Comparison of ENCODE assay signal across 22 cellular contexts in the genomic region with DNA sequence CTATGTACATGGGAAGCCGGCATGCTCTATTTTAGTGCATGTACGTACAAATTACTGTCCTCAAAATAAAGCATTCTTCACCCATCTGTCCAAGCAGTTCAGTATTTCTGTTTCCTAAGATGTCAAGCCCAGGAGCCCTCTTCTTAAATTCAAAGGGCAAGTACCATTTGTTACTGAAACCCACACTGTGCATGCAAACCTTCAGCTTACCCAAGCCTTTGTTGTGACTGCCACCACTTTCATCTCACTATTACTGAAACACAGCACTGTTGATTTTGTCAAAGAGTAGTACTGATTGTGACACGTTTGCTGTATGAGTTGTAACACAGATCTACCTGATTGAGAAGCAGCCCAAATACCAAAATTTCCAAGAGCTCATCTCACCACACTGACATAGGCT.
"Had no signal": no experiment of that assay in that cellular context is flagged by ENCODE, and none has a peak within 500 bp of the region (broad histone marks: within the 10 kb centered on the region; RNA-seq: fewer than 3 reads in every experiment).

No MANE protein-coding gene starts in this region.

- H2AFZ ChIP-seq: parathyroid adenoma had no signal

- DNase-seq: colonic mucosa; effector CD8-positive, alpha-beta T cell; erythroblast; esophagus squamous epithelium; foreskin melanocyte; head of caudate nucleus; left ventricle myocardium superior; lower lobe of right lung; natural killer cell; right lobe of liver; small intestine; stimulated activated CD4-positive, alpha-beta T cell treated with anti-CD3 and anti-CD28 coated beads, Interleukin-15, amount 100 ng/mL, for 24 hours; stimulated activated CD4-positive, alpha-beta T cell treated with anti-CD3 and anti-CD28 coated beads, Interleukin-2, amount 100 ng/mL, for 48 hours; stimulated activated naive CD4-positive, alpha-beta T cell; stomach; thyroid gland had no signal

- H3K4me1 Mint-ChIP-seq: natural killer cell, neural crest cell had no signal

- H3K9ac ChIP-seq: parathyroid adenoma had no signal

- H3K36me3 Mint-ChIP-seq: memory B cell, natural killer cell had no signal

- H3K27me3 Mint-ChIP-seq: dendritic cell treated with granulocyte-macrophage colony-stimulating factor and Interleukin-4, amounts not matched to agents 40 ng/mL and 50 ng/mL, for 4 days; memory B cell; progenitor cell of endocrine pancreas had no signal

- H3K36me3 ChIP-seq: colonic mucosa, esophagus squamous epithelium, lower lobe of right lung, right lobe of liver, stomach, thyroid gland had no signal

- H3K27ac Mint-ChIP-seq: dendritic cell treated with granulocyte-macrophage colony-stimulating factor and Interleukin-4, amounts not matched to agents 40 ng/mL and 50 ng/mL, for 4 days; memory B cell; natural killer cell; progenitor cell of endocrine pancreas had no signal

- H3K4me3 Mint-ChIP-seq: dendritic cell treated with granulocyte-macrophage colony-stimulating factor and Interleukin-4, amounts not matched to agents 40 ng/mL and 50 ng/mL, for 4 days; memory B cell; natural killer cell; neural crest cell had no signal

- H3K9me3 Mint-ChIP-seq: dendritic cell treated with granulocyte-macrophage colony-stimulating factor and Interleukin-4, amounts not matched to agents 40 ng/mL and 50 ng/mL, for 4 days; memory B cell; neural crest cell had no signal

- ATAC-seq: left ventricle myocardium superior, lower lobe of right lung, natural killer cell, right lobe of liver had no signal

- H3K27ac ChIP-seq: colonic mucosa, esophagus squamous epithelium, lower lobe of right lung, parathyroid adenoma, right lobe of liver, stomach, thyroid gland had no signal

- FAIRE-seq: keratinocyte, small intestine had no signal

- H3K9me3 ChIP-seq: colonic mucosa, esophagus squamous epithelium, lower lobe of right lung, right lobe of liver, stomach, thyroid gland had no signal

- H3K4me3 ChIP-seq: colonic mucosa, esophagus squamous epithelium, lower lobe of right lung, right lobe of liver, stomach, thyroid gland had no signal

- H3K79me2 ChIP-seq: parathyroid adenoma had no signal

- H3K4me1 ChIP-seq: colonic mucosa, esophagus squamous epithelium, lower lobe of right lung, parathyroid adenoma, right lobe of liver, stomach, thyroid gland had no signal

- H3K27me3 ChIP-seq: colonic mucosa, esophagus squamous epithelium, right lobe of liver, stomach, thyroid gland had no signal
